Comparison of ENCODE assay signal across 8 cellular contexts in the genomic region with DNA sequence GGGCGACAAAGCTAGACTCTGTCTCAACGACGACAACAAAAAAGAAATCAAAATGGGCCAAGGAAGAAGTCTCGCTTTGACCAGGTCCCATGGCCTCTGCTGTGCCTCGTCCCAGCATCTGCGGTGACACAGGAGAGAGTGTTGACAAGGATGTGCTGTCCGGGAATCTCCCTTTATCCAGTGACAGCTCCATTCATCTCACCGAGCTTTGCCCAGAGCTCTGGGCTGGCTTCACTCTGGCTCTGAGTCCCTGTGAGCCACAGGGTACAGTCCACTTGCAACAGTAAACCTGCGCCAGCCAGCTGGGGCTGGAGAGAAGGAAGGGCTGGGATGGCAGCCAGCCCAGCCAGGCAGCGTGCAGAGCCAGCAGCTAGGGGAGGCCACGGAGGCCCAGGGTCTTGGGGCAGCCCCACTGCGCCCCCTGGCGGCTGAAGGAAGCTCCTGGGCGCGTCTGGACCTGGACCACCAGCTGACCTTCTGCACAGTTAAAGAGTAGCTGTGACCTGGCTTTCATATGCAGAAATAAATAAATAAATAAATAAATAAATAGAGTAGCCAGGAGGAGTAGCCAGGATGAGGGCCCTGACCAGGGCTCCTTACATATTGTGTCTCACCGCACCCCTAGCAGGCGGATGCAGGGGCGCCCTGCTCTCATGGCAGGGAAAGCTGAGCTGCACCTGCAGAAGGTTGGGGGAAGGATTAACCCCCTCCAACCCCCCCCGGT. TPM values are rescaled to one million over a fixed set of nuclear protein-coding genes. Genes with fewer than 3 reads are reported as not detected.
A peak's percentile ranks its signal among the peaks of the same experiment; 100 is the strongest.
DNase-seq lines count a peak whose midpoint lies in the region; ATAC-seq lines count a peak whose summit lies in the region.

No MANE protein-coding gene starts in this region.

- ATAC-seq in GM19351 (IDR thresholded peaks at IDR 0.05; ENCODE audit: unreplicated experiment) (peak; percentile 54), left ventricle myocardium superior (peak; percentile 99), aorta (ENCODE audit: low FRiP score) (peak; percentile 95)

- no peak overlapping the region for H3K4me3 ChIP-seq in aorta (ENCODE audit: low read length in 2 of 2)

- DNase-seq in AG08395 (ENCODE audit: low spot score) (peak; percentile 97), NCI-H1417 treated with DMSO at 0.1 percent for 48 hours (lab: John Stamatoyannopoulos, UW) (peak; percentile 48), T-helper 2 cell (peak; percentile 35 to 72 (median 63)), amygdala (lab: John Stamatoyannopoulos, UW) (peak in 55 of 56 donors; percentile 37 to 96 (median 79)), left ventricle myocardium superior (peak; percentile 97), retina (peak; percentile 89), aorta (peak; percentile 94 to 96)

- no peaks in the 10 kb centered on the region for H3K9me3 ChIP-seq in aorta (ENCODE audit: control insufficient read depth, low read length)

- H3K36me3 ChIP-seq in aorta (ENCODE audit: control insufficient read depth in 1 of 2, insufficient read depth in 2 of 2, low read length in 1 of 2): no peaks in the 10 kb centered on the region

- intact Hi-C loops in left ventricle myocardium superior (cut with micrococcal nuclease) (loop anchor here (10.0 kb wide), 1 partner anchor 284 kb away; no protein-coding TSS in a partner anchor), aorta (cut with DNase I) (loop anchor here in 1 of 2 donors (5.0 kb wide), 1 partner anchor 292 kb away; no protein-coding TSS in a partner anchor)

- no peaks in the 10 kb centered on the region for H3K27me3 ChIP-seq in aorta (ENCODE audit: control insufficient read depth in 1 of 2, insufficient read depth in 2 of 2, low read length in 1 of 2)

- H3K27ac ChIP-seq in aorta (ENCODE audit: low read depth in 1 of 2, low read length in 2 of 2): no peak overlapping the region

- WGBS in aorta, 2 donors: 19 to 20% methylated on average over 19 of the region's 19 CpGs

- H3K4me1 ChIP-seq in aorta (ENCODE audit: control insufficient read depth in 1 of 2, insufficient read depth in 2 of 2, low read length in 2 of 2): no peaks in the 10 kb centered on the region

RNA-seq across cellular contexts. Expression of a gene that starts 29.7 kb away (rescaled TPM):
- total RNA-seq in left ventricle myocardium superior (126 TPM), aorta (100 to 1,000 TPM; 542 to 688 TPM)
- 100 to 1,000 TPM; 333 to 514 TPM for polyA plus RNA-seq in aorta

RNA-seq across cellular contexts. Expression of a gene that starts 31.4 kb away (rescaled TPM):
- total RNA-seq in left ventricle myocardium superior: 115 TPM
- total RNA-seq in aorta: 100 to 1,000 TPM; 111 to 133 TPM
- polyA plus RNA-seq in aorta: 10 to 100 TPM; 26.8 to 54.4 TPM
